25 cellular contexts compared by ENCODE assay signal in the genomic region with DNA sequence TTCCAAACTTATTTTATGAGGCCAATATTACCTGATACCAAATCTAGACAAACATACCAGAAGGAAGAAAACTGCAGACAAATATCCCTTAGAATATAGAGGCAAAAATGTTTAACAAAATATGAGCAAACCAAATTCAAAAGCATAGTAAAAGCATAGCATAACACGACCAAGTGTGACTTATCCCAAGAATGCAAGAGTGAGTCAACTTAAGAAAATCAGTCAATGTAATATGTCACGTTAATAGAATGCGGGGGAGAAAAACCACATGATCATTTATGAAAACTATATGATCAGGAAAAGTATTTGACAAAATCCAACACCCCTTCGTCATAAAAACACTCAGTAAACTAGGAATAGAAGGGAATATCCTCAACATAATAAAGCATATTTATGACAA.
"Had no signal": no experiment of that assay in that cellular context is flagged by ENCODE, and none has a peak within 500 bp of the region (broad histone marks: within the 10 kb centered on the region; RNA-seq: fewer than 3 reads in every experiment).

No MANE protein-coding gene starts in this region.

- H3K4me3 Mint-ChIP-seq: activated CD4-positive, alpha-beta memory T cell treated with anti-CD3 and anti-CD28 coated beads for 36 hours; activated CD4-positive, alpha-beta T cell treated with anti-CD3 and anti-CD28 coated beads, Interleukin-2, amount 10 ng/mL, durations not matched to agents 24 days and 14 days; central memory CD8-positive, alpha-beta T cell; natural killer cell; T-helper 17 cell had no signal

- H3K4me1 Mint-ChIP-seq: activated CD4-positive, alpha-beta T cell treated with anti-CD3 and anti-CD28 coated beads, Interleukin-2, amount 10 ng/mL, durations not matched to agents 24 days and 14 days; central memory CD8-positive, alpha-beta T cell; natural killer cell; T-helper 17 cell had no signal

- H3K27ac Mint-ChIP-seq: activated CD4-positive, alpha-beta memory T cell treated with anti-CD3 and anti-CD28 coated beads for 36 hours; activated CD4-positive, alpha-beta T cell treated with anti-CD3 and anti-CD28 coated beads, Interleukin-2, amount 10 ng/mL, durations not matched to agents 24 days and 14 days; activated naive CD4-positive, alpha-beta T cell treated with anti-CD3 and anti-CD28 coated beads, Interleukin-2, amount 50 U/mL, for 72 hours; natural killer cell; T-helper 17 cell had no signal

- H3K4me3 ChIP-seq: breast epithelium, gastroesophageal sphincter, hepatocyte, lower lobe of right lung, right atrium auricular region, testis, transverse colon had no signal

- ATAC-seq: gastroesophageal sphincter, left lobe of liver, lower lobe of right lung, natural killer cell, T-helper 17 cell had no signal

- DNase-seq: activated CD4-positive, alpha-beta memory T cell treated with anti-CD3 and anti-CD28 coated beads for 36 hours; activated CD4-positive, alpha-beta T cell treated with anti-CD3 and anti-CD28 coated beads, Interleukin-2, amount 10 ng/mL, durations not matched to agents 24 days and 14 days; activated CD4-positive, CD25-positive, alpha-beta regulatory T cell treated with anti-CD3 and anti-CD28 coated beads, Interleukin-2, amount 50 U/mL, for 72 hours; activated CD8-positive, alpha-beta memory T cell treated with anti-CD3 and anti-CD28 coated beads, Interleukin-2, amount 50 U/mL, for 4 hours; activated naive CD4-positive, alpha-beta T cell; activated T-cell treated with anti-CD3 and anti-CD28 coated beads, Interleukin-2, amount 50 U/mL, for 1 hour; effector memory CD4-positive, alpha-beta T cell; kidney; lower lobe of right lung; mesendoderm; natural killer cell; stimulated activated CD4-positive, alpha-beta T cell treated with anti-CD3 and anti-CD28 coated beads, Interleukin-15, amount 100 ng/mL, for 24 hours; stimulated activated CD4-positive, alpha-beta T cell treated with anti-CD3 and anti-CD28 coated beads, Interleukin-2, amount 100 ng/mL, for 24 hours; stimulated activated naive CD4-positive, alpha-beta T cell treated with Interleukin-2 at 50 U/mL for 16 hours; T-helper 17 cell; T1000; testis; transverse colon had no signal
